In the genomic region with DNA sequence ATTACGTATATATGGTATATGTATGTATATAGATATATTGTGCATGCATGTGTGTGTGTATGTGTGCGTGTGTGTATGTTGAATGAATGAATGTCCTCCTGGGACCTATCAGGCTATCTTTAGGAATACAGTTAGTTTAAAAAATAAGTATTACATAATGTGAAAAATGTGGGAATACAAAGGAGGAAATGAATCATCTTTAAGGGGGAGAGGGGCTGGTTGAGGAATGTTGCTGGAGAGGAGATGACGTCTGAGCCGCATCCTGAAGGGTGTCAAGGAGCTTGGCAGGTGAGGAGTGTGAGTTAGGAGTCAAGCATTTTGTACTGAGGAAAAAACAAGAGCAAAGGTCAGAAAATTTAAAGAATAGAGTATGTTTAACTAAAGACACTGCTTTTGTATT, we compare ENCODE assay signal across 16 cellular contexts.
A peak's percentile ranks its signal among the peaks of the same experiment; 100 is the strongest.
DNase-seq lines count a peak whose midpoint lies in the region; TF ChIP-seq lines count a peak whose summit lies in the region.
"Had no signal": no experiment of that assay in that cellular context is flagged by ENCODE, and none has a peak within 500 bp of the region (broad histone marks: within the 10 kb centered on the region; RNA-seq: fewer than 3 reads in every experiment).

No MANE protein-coding gene starts in this region.

- H3K4me3 Mint-ChIP-seq in type B pancreatic cell = no peak overlapping the region
- H3K4me3 Mint-ChIP-seq: brain; IgD-negative memory B cell; immature natural killer cell; natural killer cell treated with Interleukin-12 subunit alpha and Interleukin-12 subunit beta and Interleukin-15 and Interleukin-18, amount 100 ng/mL, for 72 hours had no signal

- H2AFZ ChIP-seq in PC-9 = no peak overlapping the region

- H3K9me3 ChIP-seq in PC-9 (ENCODE audit: insufficient read depth, low read depth) (no peaks in the 10 kb centered on the region), tibial nerve (no peaks in the 10 kb centered on the region)
- H3K9me3 ChIP-seq: transverse colon had no signal

- no peak overlapping the region for H3K27ac Mint-ChIP-seq in type B pancreatic cell
- H3K27ac Mint-ChIP-seq: brain; immature natural killer cell; natural killer cell treated with Interleukin-12 subunit alpha and Interleukin-12 subunit beta and Interleukin-15 and Interleukin-18, amount 100 ng/mL, for 72 hours had no signal

- no peaks in the 10 kb centered on the region for H3K36me3 Mint-ChIP-seq in type B pancreatic cell
- H3K36me3 Mint-ChIP-seq: brain; IgD-negative memory B cell; immature natural killer cell; natural killer cell treated with Interleukin-12 subunit alpha and Interleukin-12 subunit beta and Interleukin-15 and Interleukin-18, amount 100 ng/mL, for 72 hours had no signal

- peaks cover 20% of the 10 kb centered on the region for H3K4me1 ChIP-seq in PC-9 (replicated peaks; ENCODE audit: insufficient read depth)
- peaks cover 0 to 9% (median 0%) of the 10 kb centered on the region in 4 donors for H3K4me1 ChIP-seq in tibial nerve

- H3K36me3 ChIP-seq in PC-9 (ENCODE audit: low read depth) (no peaks in the 10 kb centered on the region), tibial nerve (no peaks in the 10 kb centered on the region)
- H3K36me3 ChIP-seq: transverse colon had no signal

- 61% methylated on average over 4 of the region's 4 CpGs for WGBS in tibial nerve, 2 donors

- peak in 1 of 2 donors; percentile 54 for TF ChIP-seq EP300 in tibial nerve (IDR thresholded peaks at IDR 0.05)

- POLR2A ChIA-PET in PC-9 (lab: Charles Lee; ENCODE audit: unreplicated experiment) = interaction anchor here (0.5 kb wide), 1 partner anchor 81 kb away, joined by 5 read pairs; no protein-coding TSS in a partner anchor

- no peaks in the 10 kb centered on the region for H3K9me2 ChIP-seq in PC-9 (ENCODE audit: insufficient read depth)

- CTCF ChIA-PET in PC-9 (lab: Charles Lee) = no interaction called here

- DNase-seq in DMS53 (lab: John Stamatoyannopoulos, UW) = peak; percentile 36
- DNase-seq in DMS53 treated with DMSO at 0.1 percent for 48 hours (lab: John Stamatoyannopoulos, UW; ENCODE audit: unreplicated experiment) = no peak
- DNase-seq in PC-9 = peak; percentile 42 to 48
- peak; percentile 34 for DNase-seq in epithelial cell of prostate (ENCODE audit: low read depth, low spot score)
- peak; percentile 99 for DNase-seq in pulmonary artery endothelial cell (ENCODE audit: low read depth, low spot score)
- no peak for DNase-seq in type B pancreatic cell (ENCODE audit: extremely low spot score, unreplicated experiment)
- no peak for DNase-seq in tibial nerve (ENCODE audit: low spot score in 2 of 2)
- no peak for DNase-seq in MV-4-11 (lab: John Stamatoyannopoulos, UW)
- DNase-seq: immature natural killer cell, NCI-H1694 treated with DMSO at 0.1 percent for 48 hours, transverse colon had no signal

- no peaks in the 10 kb centered on the region; the same call in 1 of the 2 replicates for H3F3A ChIP-seq in PC-9 (ENCODE audit: insufficient read depth, low read depth)

- no peak for TF ChIP-seq POLR2A in tibial nerve (IDR thresholded peaks at IDR 0.05)

- no peaks in the 10 kb centered on the region for H3K9me3 Mint-ChIP-seq in type B pancreatic cell
- H3K9me3 Mint-ChIP-seq: brain; IgD-negative memory B cell; immature natural killer cell; natural killer cell treated with Interleukin-12 subunit alpha and Interleukin-12 subunit beta and Interleukin-15 and Interleukin-18, amount 100 ng/mL, for 72 hours had no signal

- H3K27me3 Mint-ChIP-seq in type B pancreatic cell = peaks cover 13% of the 10 kb centered on the region

- no peaks in the 10 kb centered on the region for H4K20me1 ChIP-seq in PC-9 (ENCODE audit: insufficient read depth)

- H3K4me2 ChIP-seq in PC-9 = peak overlapping the region; percentile 34

- H3K4me1 Mint-ChIP-seq in type B pancreatic cell (ENCODE audit: unreplicated experiment) = no peaks in the 10 kb centered on the region
- H3K4me1 Mint-ChIP-seq: immature natural killer cell had no signal

- H3K79me2 ChIP-seq in PC-9 (ENCODE audit: low read depth) = no peaks in the 10 kb centered on the region

- H3K27ac ChIP-seq in PC-9 (peak overlapping the region; percentile 55; the same call in 1 of the 2 replicates), epithelial cell of prostate (peak overlapping the region; percentile 63), tibial nerve (peak overlapping the region in 2 of 4 donors; percentile 29 to 77)
- H3K27ac ChIP-seq: 22Rv1, transverse colon had no signal

- no TSS peak for BruUV-seq in PC-9 (replicated peaks; lab: Mats Ljungman, UMichigan)

- H3K4me3 ChIP-seq in PC-9 (no peak overlapping the region), tibial nerve (no peak overlapping the region)
- H3K4me3 ChIP-seq: skin epidermis, transverse colon had no signal

- TF ChIP-seq CTCF in PC-9 (conservative IDR thresholded peaks at IDR 0.05) = no peak
- no peak for TF ChIP-seq CTCF in type B pancreatic cell (conservative IDR thresholded peaks at IDR 0.05)
- TF ChIP-seq CTCF in tibial nerve (IDR thresholded peaks at IDR 0.05) = no peak

- no peaks in the 10 kb centered on the region for H3K27me3 ChIP-seq in PC-9 (ENCODE audit: insufficient read depth, low read depth)
- H3K27me3 ChIP-seq in tibial nerve = no peaks in the 10 kb centered on the region
- H3K27me3 ChIP-seq: transverse colon had no signal

- intact Hi-C loops in PC-9 (cut with micrococcal nuclease; ENCODE audit: unreplicated experiment) = loop anchor here (10.0 kb wide), 1 partner anchor 65 kb away; a partner anchor contains a TSS

Comparison
In these comparisons a context has a peak if more than half of its experiments do, and no peak if none do; other contexts are left out.
1. DNase-seq: peak in DMS53 (single experiment), PC-9 (2 of 2), epithelial cell of prostate (single experiment) and pulmonary artery endothelial cell (single experiment); none in DMS53 treated with DMSO at 0.1 percent for 48 hours (single experiment), type B pancreatic cell (single experiment), tibial nerve (0 of 2) and MV-4-11 (single experiment).